Comparison of ENCODE assay signal across 9 cellular contexts in the genomic region with DNA sequence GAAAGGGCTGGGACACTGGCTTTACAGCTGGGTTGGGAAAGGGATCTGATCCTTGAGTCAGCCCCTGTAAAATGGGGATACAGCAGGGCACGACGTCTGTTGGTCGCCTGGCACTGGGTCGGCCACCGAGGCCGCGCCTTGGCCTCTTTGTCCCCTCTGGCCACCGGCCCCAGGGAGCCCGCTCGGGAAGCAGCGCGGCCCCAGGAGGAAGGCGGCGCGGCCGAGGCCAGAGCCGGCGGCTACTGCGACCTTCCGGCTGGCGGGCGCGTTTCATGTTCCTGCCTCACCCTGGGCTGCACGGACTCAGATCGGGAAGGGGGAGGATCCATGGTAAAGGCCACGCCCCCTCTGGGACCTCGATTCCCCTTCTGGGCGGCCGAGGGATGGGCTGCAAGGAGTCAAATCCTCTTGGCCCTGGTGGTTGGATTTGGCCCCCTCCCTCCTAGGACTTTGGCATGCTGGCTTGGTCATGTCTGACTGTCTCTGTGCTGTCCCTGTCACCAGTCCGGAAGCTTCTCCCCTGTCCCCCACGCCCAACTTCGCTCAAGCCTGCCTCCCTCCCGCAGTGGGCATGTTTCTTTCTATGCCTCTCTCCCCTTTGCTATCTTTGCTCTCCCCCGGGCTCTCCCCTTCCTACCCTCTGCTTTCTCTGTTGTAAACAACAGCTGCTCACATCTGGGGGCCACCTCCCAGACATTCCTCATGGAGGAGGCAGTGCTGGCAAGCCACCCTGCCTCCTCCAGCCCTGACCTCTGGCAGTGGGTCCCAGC. TPM values are rescaled to one million over a fixed set of nuclear protein-coding genes. Genes with fewer than 3 reads are reported as not detected.
DNase-seq lines count a peak whose midpoint lies in the region; ATAC-seq and TF ChIP-seq lines count a peak whose summit lies in the region.
"Had no signal": no experiment of that assay in that cellular context is flagged by ENCODE, and none has a peak within 500 bp of the region (broad histone marks: within the 10 kb centered on the region; RNA-seq: fewer than 3 reads in every experiment).

No MANE protein-coding gene starts in this region.

- H3K4me3 ChIP-seq in endocrine pancreas (ENCODE audit: control insufficient read depth, insufficient read depth, low read length) = no peak overlapping the region
- H3K4me3 ChIP-seq in tibial nerve = peak overlapping the region in 3 of 4 donors; percentile 7 to 42 (median 21)
- no peak overlapping the region for H3K4me3 ChIP-seq in CD4-positive, alpha-beta memory T cell (ENCODE audit: low read length in 2 of 2)

- POLR2A ChIA-PET in activated CD4-positive, alpha-beta T cell treated with anti-CD3 and anti-CD28 coated beads for 36 hours (lab: Charles Lee) = interaction anchor here (0.6 kb wide), 1 partner anchor 32 kb away, joined by 4 read pairs; no protein-coding TSS in a partner anchor
- POLR2A ChIA-PET in CD4-positive, alpha-beta memory T cell (lab: Charles Lee; ENCODE audit: partially characterized antibody) = no interaction called here

- CTCF ChIA-PET in activated CD4-positive, alpha-beta T cell treated with anti-CD3 and anti-CD28 coated beads for 36 hours (lab: Charles Lee) = interaction anchor here (1.4 kb wide), 1 partner anchor 17 kb away, joined by 3 read pairs; no protein-coding TSS in a partner anchor
- CTCF ChIA-PET in CD4-positive, alpha-beta memory T cell (lab: Charles Lee; ENCODE audit: partially characterized antibody) = no interaction called here

- no peaks in the 10 kb centered on the region for H3K27me3 ChIP-seq in endocrine pancreas (ENCODE audit: control insufficient read depth, insufficient read depth, low read length)
- no peaks in the 10 kb centered on the region for H3K27me3 ChIP-seq in tibial nerve
- no peaks in the 10 kb centered on the region for H3K27me3 ChIP-seq in CD4-positive, alpha-beta memory T cell (ENCODE audit: insufficient read depth, low read length)

- H3K4me1 ChIP-seq in endocrine pancreas (ENCODE audit: control insufficient read depth, insufficient read depth, low read length) = no peaks in the 10 kb centered on the region
- peaks cover 0 to 85% (median 44%) of the 10 kb centered on the region in 4 donors for H3K4me1 ChIP-seq in tibial nerve
- H3K4me1 ChIP-seq in CD4-positive, alpha-beta memory T cell (ENCODE audit: insufficient read depth, low read length) = peaks cover 3% of the 10 kb centered on the region

- intact Hi-C loops in activated CD4-positive, alpha-beta T cell treated with anti-CD3 and anti-CD28 coated beads, Interleukin-2, amount 10 ng/mL, durations not matched to agents 24 days and 14 days (cut with micrococcal nuclease) = no loop called here
- intact Hi-C loops in activated CD4-positive, alpha-beta T cell treated with anti-CD3 and anti-CD28 coated beads for 36 hours (cut with DNase I, micrococcal nuclease) = no loop called here
- intact Hi-C loops in CD4-positive, alpha-beta memory T cell (cut with micrococcal nuclease) = no loop called here

- H3K27ac ChIP-seq in tibial nerve = peak overlapping the region; percentile 65 to 94 (median 82)
- H3K27ac ChIP-seq in CD4-positive, alpha-beta memory T cell (ENCODE audit: low read depth, low read length) = no peak overlapping the region

- TF ChIP-seq CTCF in tibial nerve (IDR thresholded peaks at IDR 0.05) = peak in 3 of 5 experiments; percentile 7 to 37 (median 14)

- peaks cover 10% of the 10 kb centered on the region for H3K36me3 Mint-ChIP-seq in activated CD4-positive, alpha-beta T cell treated with anti-CD3 and anti-CD28 coated beads, Interleukin-2, amount 10 ng/mL, durations not matched to agents 24 days and 14 days (ENCODE audit: low read depth)
- H3K36me3 Mint-ChIP-seq in activated CD4-positive, alpha-beta T cell treated with anti-CD3 and anti-CD28 coated beads for 36 hours (ENCODE audit: low read depth) = peaks cover 5% of the 10 kb centered on the region
- peaks cover 0 to 6% of the 10 kb centered on the region in 2 donors for H3K36me3 Mint-ChIP-seq in CD4-positive, alpha-beta memory T cell
- H3K36me3 Mint-ChIP-seq: CD4-positive, CD25-positive, alpha-beta regulatory T cell had no signal

- H3K4me1 Mint-ChIP-seq in activated CD4-positive, alpha-beta T cell treated with anti-CD3 and anti-CD28 coated beads, Interleukin-2, amount 10 ng/mL, durations not matched to agents 24 days and 14 days = peaks cover 7% of the 10 kb centered on the region
- peaks cover 10% of the 10 kb centered on the region for H3K4me1 Mint-ChIP-seq in activated CD4-positive, alpha-beta T cell treated with anti-CD3 and anti-CD28 coated beads for 36 hours
- H3K4me1 Mint-ChIP-seq in CD4-positive, alpha-beta memory T cell = peaks cover 3 to 5% (median 4%) of the 10 kb centered on the region in 4 donors

- no peak overlapping the region for H3K4me3 Mint-ChIP-seq in activated CD4-positive, alpha-beta T cell treated with anti-CD3 and anti-CD28 coated beads, Interleukin-2, amount 10 ng/mL, durations not matched to agents 24 days and 14 days
- no peak overlapping the region for H3K4me3 Mint-ChIP-seq in activated CD4-positive, alpha-beta T cell treated with anti-CD3 and anti-CD28 coated beads for 36 hours
- no peak overlapping the region for H3K4me3 Mint-ChIP-seq in CD4-positive, alpha-beta memory T cell

- H3K9me3 Mint-ChIP-seq in activated CD4-positive, alpha-beta T cell treated with anti-CD3 and anti-CD28 coated beads, Interleukin-2, amount 10 ng/mL, durations not matched to agents 24 days and 14 days = no peaks in the 10 kb centered on the region
- H3K9me3 Mint-ChIP-seq in activated CD4-positive, alpha-beta T cell treated with anti-CD3 and anti-CD28 coated beads for 36 hours (ENCODE audit: low read depth) = no peaks in the 10 kb centered on the region
- no peaks in the 10 kb centered on the region for H3K9me3 Mint-ChIP-seq in CD4-positive, alpha-beta memory T cell
- H3K9me3 Mint-ChIP-seq: CD4-positive, CD25-positive, alpha-beta regulatory T cell had no signal

- WGBS in tibial nerve, 2 donors = 1 to 10% methylated on average over 10 to 28 of the region's 34 CpGs

- peak; percentile 64 to 79 for TF ChIP-seq POLR2A in tibial nerve (IDR thresholded peaks at IDR 0.05)

- no peaks in the 10 kb centered on the region for H3K27me3 Mint-ChIP-seq in activated CD4-positive, alpha-beta T cell treated with anti-CD3 and anti-CD28 coated beads, Interleukin-2, amount 10 ng/mL, durations not matched to agents 24 days and 14 days
- H3K27me3 Mint-ChIP-seq in activated CD4-positive, alpha-beta T cell treated with anti-CD3 and anti-CD28 coated beads for 36 hours = no peaks in the 10 kb centered on the region
- no peaks in the 10 kb centered on the region for H3K27me3 Mint-ChIP-seq in CD4-positive, alpha-beta memory T cell

- DNase-seq in activated CD4-positive, alpha-beta T cell treated with anti-CD3 and anti-CD28 coated beads, Interleukin-2, amount 10 ng/mL, durations not matched to agents 24 days and 14 days = no peak
- no peak for DNase-seq in activated CD4-positive, alpha-beta T cell treated with anti-CD3 and anti-CD28 coated beads for 36 hours
- peak; percentile 78 to 81 for DNase-seq in lung microvascular endothelial cell (ENCODE audit: low read depth in 2 of 2)
- peak; percentile 91 to 93 for DNase-seq in tibial nerve (ENCODE audit: low spot score in 2 of 2)
- DNase-seq in CD4-positive, alpha-beta memory T cell = no peak
- DNase-seq in MV-4-11 (lab: John Stamatoyannopoulos, UW) = no peak
- DNase-seq: CD4-positive, CD25-positive, alpha-beta regulatory T cell had no signal

- peak in 1 of 2 donors; percentile 82 for TF ChIP-seq EP300 in tibial nerve (IDR thresholded peaks at IDR 0.05)

- H3K9ac ChIP-seq in endocrine pancreas (ENCODE audit: control insufficient read depth, insufficient read depth, low read length) = peak overlapping the region; percentile 32

- peak overlapping the region; percentile 8 for H3K27ac Mint-ChIP-seq in activated CD4-positive, alpha-beta T cell treated with anti-CD3 and anti-CD28 coated beads, Interleukin-2, amount 10 ng/mL, durations not matched to agents 24 days and 14 days
- no peak overlapping the region for H3K27ac Mint-ChIP-seq in activated CD4-positive, alpha-beta T cell treated with anti-CD3 and anti-CD28 coated beads for 36 hours
- H3K27ac Mint-ChIP-seq in CD4-positive, alpha-beta memory T cell = peak overlapping the region in 1 of 7 donors; percentile 42
- H3K27ac Mint-ChIP-seq: CD4-positive, CD25-positive, alpha-beta regulatory T cell had no signal

- no peak for ATAC-seq in activated CD4-positive, alpha-beta T cell treated with anti-CD3 and anti-CD28 coated beads for 36 hours
- ATAC-seq in HG03139 (IDR thresholded peaks at IDR 0.05; ENCODE audit: unreplicated experiment) = no peak

- H3K36me3 ChIP-seq in endocrine pancreas (ENCODE audit: control insufficient read depth, insufficient read depth, low read length) = no peaks in the 10 kb centered on the region
- peaks cover 0 to 25% (median 0%) of the 10 kb centered on the region in 3 donors for H3K36me3 ChIP-seq in tibial nerve
- H3K36me3 ChIP-seq in CD4-positive, alpha-beta memory T cell (ENCODE audit: insufficient read depth, low read length) = no peaks in the 10 kb centered on the region

- H3K9me3 ChIP-seq in endocrine pancreas (ENCODE audit: control insufficient read depth, low read length) = no peaks in the 10 kb centered on the region
- H3K9me3 ChIP-seq in tibial nerve = no peaks in the 10 kb centered on the region
- no peaks in the 10 kb centered on the region for H3K9me3 ChIP-seq in CD4-positive, alpha-beta memory T cell (ENCODE audit: control insufficient read depth in 1 of 2, low read length in 2 of 2)

RNA-seq across cellular contexts. Expression of a gene that starts 25.8 kb away (rescaled TPM):
- 126 and 128 TPM in 2 replicates for total RNA-seq in activated CD4-positive, alpha-beta T cell treated with anti-CD3 and anti-CD28 coated beads, Interleukin-2, amount 10 ng/mL, durations not matched to agents 24 days and 14 days
- 10 to 100 TPM; 71.9 to 80.4 TPM for total RNA-seq in activated CD4-positive, alpha-beta T cell treated with anti-CD3 and anti-CD28 coated beads for 36 hours
- total RNA-seq in lung microvascular endothelial cell (39.7 and 51.0 TPM in 2 replicates), tibial nerve (100 to 1,000 TPM; 136 to 309 (median 143) TPM)
- 100 to 1,000 TPM; 100 to 101 TPM for total RNA-seq in CD4-positive, alpha-beta memory T cell
- polyA plus RNA-seq in CD4-positive, alpha-beta memory T cell = 10 to 100 TPM; 49.4 to 54.6 TPM

RNA-seq across cellular contexts. Expression of a gene that starts 26.0 kb away (rescaled TPM):
- total RNA-seq in activated CD4-positive, alpha-beta T cell treated with anti-CD3 and anti-CD28 coated beads, Interleukin-2, amount 10 ng/mL, durations not matched to agents 24 days and 14 days = 29.9 and 32.4 TPM in 2 replicates
- 10 to 100 TPM; 13.9 to 15.2 TPM for total RNA-seq in activated CD4-positive, alpha-beta T cell treated with anti-CD3 and anti-CD28 coated beads for 36 hours
- 34.0 and 51.6 TPM in 2 replicates for total RNA-seq in lung microvascular endothelial cell
- 100 to 1,000 TPM in 1 of 4 donors, 10 to 100 TPM in 3; 24.9 to 137 (median 85.6) TPM for total RNA-seq in tibial nerve
- 10 to 100 TPM; 13.7 to 13.8 TPM for total RNA-seq in CD4-positive, alpha-beta memory T cell
- 1 to 10 TPM; 2.0 to 4.2 TPM for polyA plus RNA-seq in CD4-positive, alpha-beta memory T cell

RNA-seq across cellular contexts. Expression of a gene that starts 42.6 kb away (rescaled TPM):
- total RNA-seq in activated CD4-positive, alpha-beta T cell treated with anti-CD3 and anti-CD28 coated beads, Interleukin-2, amount 10 ng/mL, durations not matched to agents 24 days and 14 days = 79.1 and 96.4 TPM in 2 replicates
- total RNA-seq in activated CD4-positive, alpha-beta T cell treated with anti-CD3 and anti-CD28 coated beads for 36 hours = 10 to 100 TPM; 63.8 to 80.4 TPM
- 57.1 and 70.0 TPM in 2 replicates for total RNA-seq in lung microvascular endothelial cell
- total RNA-seq in tibial nerve = 100 to 1,000 TPM in 2 of 4 donors, 10 to 100 TPM in 2; 66.6 to 112 (median 87.6) TPM
- total RNA-seq in CD4-positive, alpha-beta memory T cell = 100 to 1,000 TPM; 127 to 138 TPM
- polyA plus RNA-seq in CD4-positive, alpha-beta memory T cell = 10 to 100 TPM; 35.4 to 63.6 TPM

RNA-seq across cellular contexts. Expression of a gene that starts 49.0 kb away (rescaled TPM):
- 18.0 and 19.9 TPM in 2 replicates for total RNA-seq in activated CD4-positive, alpha-beta T cell treated with anti-CD3 and anti-CD28 coated beads, Interleukin-2, amount 10 ng/mL, durations not matched to agents 24 days and 14 days
- total RNA-seq in activated CD4-positive, alpha-beta T cell treated with anti-CD3 and anti-CD28 coated beads for 36 hours = 10 to 100 TPM; 14.5 to 23.9 TPM
- total RNA-seq in lung microvascular endothelial cell (22.0 and 24.8 TPM in 2 replicates), tibial nerve (10 to 100 TPM; 29.9 to 65.1 (median 38.7) TPM)
- 10 to 100 TPM; 58.1 to 62.7 TPM for total RNA-seq in CD4-positive, alpha-beta memory T cell
- under 1 TPM in 1 of 2 donors, not detected in 1; 0.53 TPM for polyA plus RNA-seq in CD4-positive, alpha-beta memory T cell

RNA-seq across cellular contexts. Expression of a gene that starts 50.0 kb away (rescaled TPM):
- 22.2 and 23.3 TPM in 2 replicates for total RNA-seq in activated CD4-positive, alpha-beta T cell treated with anti-CD3 and anti-CD28 coated beads, Interleukin-2, amount 10 ng/mL, durations not matched to agents 24 days and 14 days
- total RNA-seq in activated CD4-positive, alpha-beta T cell treated with anti-CD3 and anti-CD28 coated beads for 36 hours = 10 to 100 TPM; 30.3 to 35.2 TPM
- total RNA-seq in lung microvascular endothelial cell = 56.2 and 72.6 TPM in 2 replicates
- total RNA-seq in tibial nerve = 10 to 100 TPM in 3 of 4 donors, 1 to 10 TPM in 1; 4.2 to 18.9 (median 13.4) TPM
- total RNA-seq in CD4-positive, alpha-beta memory T cell = 10 to 100 TPM; 43.4 to 48.6 TPM
- 10 to 100 TPM in 1 of 2 donors, 1 to 10 TPM in 1; 8.7 to 51.5 TPM for polyA plus RNA-seq in CD4-positive, alpha-beta memory T cell

Comparison
In these comparisons a context has a peak if more than half of its experiments do, and no peak if none do; other contexts are left out.
1. DNase-seq: peak in lung microvascular endothelial cell (2 of 2) and tibial nerve (2 of 2); none in activated CD4-positive, alpha-beta T cell treated with anti-CD3 and anti-CD28 coated beads, Interleukin-2, amount 10 ng/mL, durations not matched to agents 24 days and 14 days (single experiment), activated CD4-positive, alpha-beta T cell treated with anti-CD3 and anti-CD28 coated beads for 36 hours (single experiment), CD4-positive, alpha-beta memory T cell (0 of 5) and MV-4-11 (single experiment).
2. H3K4me3 ChIP-seq: peak in tibial nerve (3 of 4); none in endocrine pancreas (single experiment) and CD4-positive, alpha-beta memory T cell (0 of 2).